1 cellular context compared by ENCODE assay signal in genomic region chr21:43301424-43302355, GRCh38.
TF ChIP-seq lines count a peak whose summit lies in the region.

No MANE protein-coding gene starts in this region.

TF ChIP-seq in WTC11, 78 proteins besides CTCF, POLR2A, EP300 and RAD21:
- TF ChIP-seq ZNF512 (CRISPR knock-in tag; IDR thresholded peaks at IDR 0.05; ENCODE audit: borderline replicate concordance) (no peak), ZNF423 (CRISPR knock-in tag; IDR thresholded peaks at IDR 0.05) (no peak), ATF3 (CRISPR knock-in tag; conservative IDR thresholded peaks at IDR 0.05) (no peak), NFYB (CRISPR knock-in tag; conservative IDR thresholded peaks at IDR 0.05; ENCODE audit: low read depth) (no peak), CREB1 (CRISPR knock-in tag; IDR thresholded peaks at IDR 0.05) (no peak), SMAD3 (CRISPR knock-in tag; IDR thresholded peaks at IDR 0.05; ENCODE audit: borderline replicate concordance) (no peak), JAZF1 (CRISPR knock-in tag; IDR thresholded peaks at IDR 0.05) (no peak), JUN (CRISPR knock-in tag; IDR thresholded peaks at IDR 0.05) (no peak), GTF2I (CRISPR knock-in tag; conservative IDR thresholded peaks at IDR 0.05) (no peak), ZBTB21 (CRISPR knock-in tag; IDR thresholded peaks at IDR 0.05; ENCODE audit: borderline replicate concordance) (no peak), ESRRA (CRISPR knock-in tag; IDR thresholded peaks at IDR 0.05; ENCODE audit: borderline replicate concordance) (no peak), SOX15 (CRISPR knock-in tag; IDR thresholded peaks at IDR 0.05) (no peak), ATF2 (CRISPR knock-in tag; IDR thresholded peaks at IDR 0.05; ENCODE audit: borderline replicate concordance, low read depth) (no peak), ZNF219 (CRISPR knock-in tag; IDR thresholded peaks at IDR 0.05; ENCODE audit: borderline replicate concordance) (no peak), KAT7 (CRISPR knock-in tag; IDR thresholded peaks at IDR 0.05; ENCODE audit: borderline replicate concordance) (no peak), FOXP1 (CRISPR knock-in tag; IDR thresholded peaks at IDR 0.05; ENCODE audit: borderline replicate concordance) (no peak)
- TF ChIP-seq, protein P1, sequence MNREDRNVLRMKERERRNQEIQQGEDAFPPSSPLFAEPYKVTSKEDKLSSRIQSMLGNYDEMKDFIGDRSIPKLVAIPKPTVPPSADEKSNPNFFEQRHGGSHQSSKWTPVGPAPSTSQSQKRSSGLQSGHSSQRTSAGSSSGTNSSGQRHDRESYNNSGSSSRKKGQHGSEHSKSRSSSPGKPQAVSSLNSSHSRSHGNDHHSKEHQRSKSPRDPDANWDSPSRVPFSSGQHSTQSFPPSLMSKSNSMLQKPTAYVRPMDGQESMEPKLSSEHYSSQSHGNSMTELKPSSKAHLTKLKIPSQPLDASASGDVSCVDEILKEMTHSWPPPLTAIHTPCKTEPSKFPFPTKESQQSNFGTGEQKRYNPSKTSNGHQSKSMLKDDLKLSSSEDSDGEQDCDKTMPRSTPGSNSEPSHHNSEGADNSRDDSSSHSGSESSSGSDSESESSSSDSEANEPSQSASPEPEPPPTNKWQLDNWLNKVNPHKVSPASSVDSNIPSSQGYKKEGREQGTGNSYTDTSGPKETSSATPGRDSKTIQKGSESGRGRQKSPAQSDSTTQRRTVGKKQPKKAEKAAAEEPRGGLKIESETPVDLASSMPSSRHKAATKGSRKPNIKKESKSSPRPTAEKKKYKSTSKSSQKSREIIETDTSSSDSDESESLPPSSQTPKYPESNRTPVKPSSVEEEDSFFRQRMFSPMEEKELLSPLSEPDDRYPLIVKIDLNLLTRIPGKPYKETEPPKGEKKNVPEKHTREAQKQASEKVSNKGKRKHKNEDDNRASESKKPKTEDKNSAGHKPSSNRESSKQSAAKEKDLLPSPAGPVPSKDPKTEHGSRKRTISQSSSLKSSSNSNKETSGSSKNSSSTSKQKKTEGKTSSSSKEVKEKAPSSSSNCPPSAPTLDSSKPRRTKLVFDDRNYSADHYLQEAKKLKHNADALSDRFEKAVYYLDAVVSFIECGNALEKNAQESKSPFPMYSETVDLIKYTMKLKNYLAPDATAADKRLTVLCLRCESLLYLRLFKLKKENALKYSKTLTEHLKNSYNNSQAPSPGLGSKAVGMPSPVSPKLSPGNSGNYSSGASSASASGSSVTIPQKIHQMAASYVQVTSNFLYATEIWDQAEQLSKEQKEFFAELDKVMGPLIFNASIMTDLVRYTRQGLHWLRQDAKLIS (CRISPR knock-in tag; IDR thresholded peaks at IDR 0.05; ENCODE audit: borderline replicate concordance) = no peak
TF ChIP-seq in WTC11: peak in this region for 0.
